Comparison of ENCODE assay signal across 8 cellular contexts in genomic region chr2:103959174-103960125, GRCh38.
DNase-seq lines count a peak whose midpoint lies in the region; ATAC-seq, FAIRE-seq and TF ChIP-seq lines count a peak whose summit lies in the region.

No MANE protein-coding gene starts in this region.

- no peaks in the 10 kb centered on the region for H3K27me3 ChIP-seq in DND-41 (ENCODE audit: insufficient read depth, low read length, poor library complexity)
- no peaks in the 10 kb centered on the region for H3K27me3 ChIP-seq in endodermal cell (ENCODE audit: control insufficient read depth, insufficient read depth, low read length, poor library complexity, severe bottlenecking)

- H3K4me2 ChIP-seq in DND-41 (ENCODE audit: insufficient read depth, low read length): no peak overlapping the region

- no peaks in the 10 kb centered on the region for H4K20me1 ChIP-seq in DND-41 (ENCODE audit: insufficient read depth, low read length)

- ATAC-seq in DND-41 (ENCODE audit: insufficient read depth, low read depth) (peak; percentile 50; the same call in 1 of the 3 replicates), HG03097 (IDR thresholded peaks at IDR 0.05; ENCODE audit: low FRiP score, unreplicated experiment) (no peak), sciatic nerve (no peak)

- H3K27ac ChIP-seq in DND-41 (ENCODE audit: low read length): no peak overlapping the region
- H3K27ac ChIP-seq in endodermal cell (ENCODE audit: low read depth, low read length): no peak overlapping the region

- no peaks in the 10 kb centered on the region for H3K79me2 ChIP-seq in DND-41 (ENCODE audit: insufficient read depth, low read length)

- no peak for TF ChIP-seq POLR2A in GM12892 (IDR thresholded peaks at IDR 0.05; ENCODE audit: low read depth, low read length)

- H3K36me3 ChIP-seq in DND-41 (ENCODE audit: insufficient read depth, low read length): no peaks in the 10 kb centered on the region
- no peaks in the 10 kb centered on the region for H3K36me3 ChIP-seq in endodermal cell (ENCODE audit: control insufficient read depth, insufficient read depth, low read length)

- H3K9me3 ChIP-seq in DND-41 (ENCODE audit: insufficient read depth, low read length, severe bottlenecking) (no peaks in the 10 kb centered on the region), endodermal cell (ENCODE audit: control insufficient read depth, low read length) (no peaks in the 10 kb centered on the region)

- intact Hi-C loops in sciatic nerve (cut with DNase I): no loop called here

- WGBS in endodermal cell (ENCODE audit: insufficient coverage in 1 of 2, insufficient read length in 1 of 2), 2 experiments: 11 to 45% methylated on average over 3 to 5 of the region's 9 CpGs

- H3K9me3 Mint-ChIP-seq in endodermal cell (no peaks in the 10 kb centered on the region), osteocyte (ENCODE audit: unreplicated experiment) (no peaks in the 10 kb centered on the region)

- no peak for FAIRE-seq in GM12892 (lab: Jason Lieb, UNC)

- DNase-seq in DND-41: peak; percentile 8
- DNase-seq in HFF-Myc (ENCODE audit: extremely low read depth, low read depth): no peak
- DNase-seq in NCI-H748 (lab: John Stamatoyannopoulos, UW; ENCODE audit: unreplicated experiment): peak; percentile 64
- peak; percentile 82 for DNase-seq in endodermal cell
- DNase-seq in osteocyte (ENCODE audit: extremely low spot score, unreplicated experiment): no peak
- DNase-seq in sciatic nerve (ENCODE audit: low spot score): no peak
- DNase-seq in GM12892 (ENCODE audit: insufficient read length): no peak

- H3K36me3 Mint-ChIP-seq in endodermal cell (ENCODE audit: low read depth) (no peaks in the 10 kb centered on the region), osteocyte (ENCODE audit: unreplicated experiment) (no peaks in the 10 kb centered on the region)

- H3K4me1 Mint-ChIP-seq in endodermal cell (no peaks in the 10 kb centered on the region), osteocyte (ENCODE audit: unreplicated experiment) (no peaks in the 10 kb centered on the region)

- H3K9ac ChIP-seq in DND-41 (ENCODE audit: low read depth, low read length) (no peak overlapping the region), endodermal cell (ENCODE audit: extremely low read depth, low read length, poor library complexity, severe bottlenecking) (no peak overlapping the region)

- no peak overlapping the region for H3K4me3 ChIP-seq in DND-41 (ENCODE audit: low read depth in 1 of 2, low read length in 2 of 2)
- no peak overlapping the region for H3K4me3 ChIP-seq in HFF-Myc (replicated peaks; ENCODE audit: low read depth, low read length)
- no peak overlapping the region for H3K4me3 ChIP-seq in endodermal cell (ENCODE audit: low read length)

- H2AFZ ChIP-seq in DND-41 (ENCODE audit: low read depth, low read length): no peak overlapping the region

- no peaks in the 10 kb centered on the region for H3K27me3 Mint-ChIP-seq in endodermal cell (ENCODE audit: insufficient read depth)
- H3K27me3 Mint-ChIP-seq in osteocyte (ENCODE audit: unreplicated experiment): peaks cover 21% of the 10 kb centered on the region

- H3K4me1 ChIP-seq in DND-41 (ENCODE audit: insufficient read depth, low read length) (no peaks in the 10 kb centered on the region), endodermal cell (ENCODE audit: control insufficient read depth, insufficient read depth, low read length) (no peaks in the 10 kb centered on the region)

- TF ChIP-seq CTCF in DND-41 (IDR thresholded peaks at IDR 0.05; ENCODE audit: borderline replicate concordance, extremely low read depth, low read length, poor library complexity, severe bottlenecking) (peak; percentile 59), HFF-Myc (IDR thresholded peaks at IDR 0.05; ENCODE audit: low read depth, low read length, missing control alignments) (peak; percentile 20), endodermal cell (conservative IDR thresholded peaks at IDR 0.05) (peak; percentile 89), osteocyte (IDR thresholded peaks at IDR 0.05) (peak; percentile 86)

- H3K4me3 Mint-ChIP-seq in endodermal cell: no peak overlapping the region
- no peak overlapping the region for H3K4me3 Mint-ChIP-seq in osteocyte (ENCODE audit: unreplicated experiment)

- H3K27ac Mint-ChIP-seq in endodermal cell: no peak overlapping the region
- H3K27ac Mint-ChIP-seq in osteocyte (ENCODE audit: unreplicated experiment): no peak overlapping the region

Comparison
In these comparisons a context has a peak if more than half of its experiments do, and no peak if none do; other contexts are left out.
1. DNase-seq: peak in DND-41 (single experiment), NCI-H748 (single experiment) and endodermal cell (single experiment); none in HFF-Myc (single experiment), osteocyte (single experiment), sciatic nerve (single experiment) and GM12892 (single experiment).
2. CTCF ChIP-seq: peak in every context shown above with its lines; median percentile 89 in endodermal cell; 86 in osteocyte; 59 in DND-41; 20 in HFF-Myc.